Comparison of ENCODE assay signal across 8 cellular contexts in the genomic region with DNA sequence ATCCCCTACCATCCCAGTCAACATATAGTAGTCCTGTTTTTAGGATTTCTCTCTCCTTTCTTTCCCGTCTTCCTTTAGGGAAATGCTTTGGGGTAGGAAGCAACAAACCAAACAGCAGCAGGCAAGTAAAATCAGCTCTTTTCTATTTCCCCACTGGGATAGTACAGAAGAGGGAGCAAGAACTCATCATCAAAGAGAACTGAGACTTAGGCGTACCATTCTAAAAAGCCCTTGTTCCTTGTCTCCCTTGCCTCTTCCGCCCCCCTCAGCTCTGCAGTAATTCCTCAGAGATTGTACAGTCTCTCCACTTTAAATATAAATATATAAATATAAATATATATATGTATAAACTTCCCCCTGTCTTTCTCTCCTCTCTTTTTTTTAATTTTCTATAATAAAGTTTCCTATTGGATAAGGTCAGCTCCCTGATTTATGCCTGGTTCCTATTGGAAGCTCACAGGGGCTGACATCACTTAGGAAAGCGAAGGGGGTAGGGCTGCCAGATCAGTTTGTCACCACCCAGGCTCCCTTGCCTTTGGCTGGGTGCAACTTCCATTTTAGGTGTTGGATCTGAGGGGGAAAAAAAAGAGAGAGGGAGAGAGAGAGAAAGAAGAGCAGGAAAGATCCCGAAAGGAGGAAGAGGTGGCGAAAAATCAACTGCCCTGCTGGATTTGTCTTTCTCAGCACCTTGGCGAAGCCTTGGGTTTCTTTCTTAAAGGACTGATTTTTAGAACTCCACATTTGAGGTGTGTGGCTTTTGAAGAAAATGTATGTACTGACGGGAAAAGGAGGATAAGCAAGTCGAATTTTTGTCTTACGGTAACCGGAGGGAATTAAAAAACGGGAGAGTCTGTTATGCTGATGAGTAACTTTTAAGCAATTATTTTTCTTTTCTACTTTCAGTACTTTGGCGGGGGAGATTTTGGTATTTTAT. TPM values are rescaled to one million over a fixed set of nuclear protein-coding genes. Genes with fewer than 3 reads are reported as not detected.
A peak's percentile ranks its signal among the peaks of the same experiment; 100 is the strongest.
DNase-seq lines count a peak whose midpoint lies in the region; ATAC-seq and TF ChIP-seq lines count a peak whose summit lies in the region.

CTNND1 (plus strand) TSS at position 502 of the 934 bp plus-strand sequence. CDS start 29,677 bp downstream, outside the sequence.

- peak within 1 kb of the TSS; percentile 35 to 61 (median 48) for H3K4me3 ChIP-seq in adrenal gland
- H3K4me3 ChIP-seq in effector memory CD4-positive, alpha-beta T cell (ENCODE audit: insufficient read depth, low read depth, low read length, poor library complexity, severe bottlenecking), result no peak within 1 kb of the TSS

- no peaks in the 10 kb centered on the region for H3K36me3 ChIP-seq in adrenal gland (replicated peaks in 1 of 2)
- H3K36me3 ChIP-seq in effector memory CD4-positive, alpha-beta T cell (ENCODE audit: control insufficient read depth, insufficient read depth, low read length), result no peaks in the 10 kb centered on the region

- DNase-seq in ACHN, result peak; percentile 97
- peak; percentile 88 for DNase-seq in NCI-H2196 (lab: John Stamatoyannopoulos, UW; ENCODE audit: unreplicated experiment)
- DNase-seq in adrenal gland, result peak; percentile 88 to 97 (median 95)
- peak; percentile 88 for DNase-seq in Right ventricle myocardium superior
- DNase-seq in non-pigmented ciliary epithelial cell (ENCODE audit: low read depth), result peak; percentile 94
- DNase-seq in effector memory CD4-positive, alpha-beta T cell, result no peak

- intact Hi-C loops in adrenal gland (cut with DNase I) (no loop called here), Right ventricle myocardium superior (cut with DNase I) (loop anchor here (2.0 kb wide), 1 partner anchor 39 kb away; no protein-coding TSS in a partner anchor)

- TF ChIP-seq CTCF in adrenal gland (IDR thresholded peaks at IDR 0.05), result peak in 2 of 6 experiments; percentile 21 to 25

- no peaks in the 10 kb centered on the region for H3K9me3 ChIP-seq in adrenal gland (replicated peaks in 1 of 3)
- no peaks in the 10 kb centered on the region for H3K9me3 ChIP-seq in effector memory CD4-positive, alpha-beta T cell (ENCODE audit: control insufficient read depth, low read length)

- H3K27me3 ChIP-seq in adrenal gland, result no peaks in the 10 kb centered on the region
- no peaks in the 10 kb centered on the region for H3K27me3 ChIP-seq in effector memory CD4-positive, alpha-beta T cell (replicated peaks; ENCODE audit: control insufficient read depth, insufficient read depth, low read length, poor library complexity, severe bottlenecking)

- peaks cover 27 to 28% of the 10 kb centered on the region in 2 donors for H3K4me1 ChIP-seq in adrenal gland (replicated peaks in 1 of 2)
- H3K4me1 ChIP-seq in effector memory CD4-positive, alpha-beta T cell (ENCODE audit: control insufficient read depth, insufficient read depth, low read length, poor library complexity, severe bottlenecking), result no peaks in the 10 kb centered on the region

- peak; percentile 34 to 94 for TF ChIP-seq POLR2A in adrenal gland (IDR thresholded peaks at IDR 0.05)

- in situ Hi-C loops in ACHN (cut with HindIII; ENCODE audit: low pct_ligation_motif_present, low pct_unique_long_range_greater_than_20kb, low sequenced_read_pairs), result no loop called here

- peak within 1 kb of the TSS; percentile 81 to 94 (median 92) for H3K27ac ChIP-seq in adrenal gland
- no peak within 1 kb of the TSS for H3K27ac ChIP-seq in effector memory CD4-positive, alpha-beta T cell (ENCODE audit: insufficient read depth, low read length, poor library complexity, severe bottlenecking)

- WGBS in adrenal gland, 4 donors, result 3 to 6% (median 4%) methylated on average over 13 of the region's 13 CpGs

- ATAC-seq in GM18502 (IDR thresholded peaks at IDR 0.05; ENCODE audit: poor library complexity, unreplicated experiment), result peak; percentile 98
- ATAC-seq in HG02885 (IDR thresholded peaks at IDR 0.05; ENCODE audit: poor library complexity, unreplicated experiment), result peak; percentile 87
- ATAC-seq in Right ventricle myocardium superior (ENCODE audit: poor library complexity), result peak; percentile 99

RNA-seq across cellular contexts. Expression of gene CTNND1, which starts in this region (rescaled TPM):
- total RNA-seq in adrenal gland (100 to 1,000 TPM in 7 of 8 donors, 10 to 100 TPM in 1; 90.8 to 152 (median 118) TPM), Right ventricle myocardium superior (66.5 TPM)
- 10 to 100 TPM; 26.3 to 80.2 (median 31.2) TPM for polyA plus RNA-seq in adrenal gland

Comparison
In these comparisons a context has a peak if more than half of its experiments do, and no peak if none do; other contexts are left out.
1. DNase-seq: peak in ACHN (single experiment), NCI-H2196 (single experiment), adrenal gland (7 of 7), Right ventricle myocardium superior (single experiment) and non-pigmented ciliary epithelial cell (single experiment); none in effector memory CD4-positive, alpha-beta T cell (0 of 3).
2. Peak in every context shown above with its lines, with median percentiles within 50 percentile points of each other: ATAC-seq.